Comparison of ENCODE assay signal across 8 cellular contexts in genomic region chr1:227734858-227735780, GRCh38. TPM values are rescaled to one million over a fixed set of nuclear protein-coding genes. Genes with fewer than 3 reads are reported as not detected.
DNase-seq lines count a peak whose midpoint lies in the region; ATAC-seq and TF ChIP-seq lines count a peak whose summit lies in the region.

Gene JMJD4, minus strand, starts transcription at chr1:227735302. Its CDS starts 29 bp downstream, at chr1:227735273.
Gene SNAP47, plus strand, starts transcription at chr1:227735435. Its CDS starts 12,302 bp downstream, at chr1:227747737.

- intact Hi-C loops in left ventricle myocardium superior (cut with micrococcal nuclease): no loop called here
- intact Hi-C loops in psoas muscle (cut with DNase I): loop anchor here in 1 of 2 donors (5.0 to 10.0 kb wide), 2 partner anchors 57 to 350 kb away; partner anchors contain the start of gene ARF1

- peak within 1 kb of the TSS; percentile 95 for H3K4me3 Mint-ChIP-seq in T-helper 17 cell

- peaks cover 3 to 28% of the 10 kb centered on the region in 2 donors for H3K36me3 ChIP-seq in psoas muscle (ENCODE audit: insufficient read depth in 1 of 2, low read depth in 1 of 2)
- H3K36me3 ChIP-seq in urinary bladder (ENCODE audit: insufficient read depth): no peaks in the 10 kb centered on the region

- no peak for TF ChIP-seq CTCF in psoas muscle (IDR thresholded peaks at IDR 0.05)

- H3K9me3 ChIP-seq in T-helper 17 cell (ENCODE audit: control insufficient read depth, low read length, poor library complexity, severe bottlenecking) (no peaks in the 10 kb centered on the region), psoas muscle (no peaks in the 10 kb centered on the region)

- peaks cover 2% of the 10 kb centered on the region for H3K36me3 Mint-ChIP-seq in T-helper 17 cell (ENCODE audit: low read depth)

- H3K4me3 ChIP-seq in psoas muscle (peak within 1 kb of the TSS; percentile 73), urinary bladder (ENCODE audit: low read depth, low read length) (peak within 1 kb of the TSS; percentile 88)

- 0 to 1% (median 0%) methylated on average over 65 to 104 of the region's 104 CpGs for WGBS in psoas muscle, 3 donors
- under 1% methylated on average over 104 of the region's 104 CpGs for WGBS in urinary bladder

- H3K27me3 ChIP-seq in psoas muscle (ENCODE audit: insufficient read depth in 3 of 3, low read length in 2 of 3): no peaks in the 10 kb centered on the region

- DNase-seq in NCI-H146 treated with DMSO at 0.1 percent for 48 hours (lab: John Stamatoyannopoulos, UW; ENCODE audit: unreplicated experiment) (peak; percentile 82), T-helper 17 cell (peak; percentile 89 to 96 (median 91)), amygdala (lab: John Stamatoyannopoulos, UW) (peak; percentile 42 to 94 (median 82)), left ventricle myocardium superior (peak; percentile 95), psoas muscle (peak; percentile 91 to 96)

- peaks cover 36% of the 10 kb centered on the region for H3K4me1 Mint-ChIP-seq in T-helper 17 cell

- peak within 1 kb of the TSS; percentile 88 for H3K27ac Mint-ChIP-seq in T-helper 17 cell

- H3K27ac ChIP-seq in psoas muscle (peak within 1 kb of the TSS; percentile 80), urinary bladder (ENCODE audit: low read depth) (peak within 1 kb of the TSS; percentile 88)

- ATAC-seq in GM18498 (IDR thresholded peaks at IDR 0.05; ENCODE audit: unreplicated experiment) (peak; percentile 95), HG02884 (IDR thresholded peaks at IDR 0.05; ENCODE audit: unreplicated experiment) (peak; percentile 91), T-helper 17 cell (peak; percentile 93), left ventricle myocardium superior (peak; percentile 91), psoas muscle (peak; percentile 92 to 95 (median 94))

- H3K4me1 ChIP-seq in psoas muscle: peaks cover 29% of the 10 kb centered on the region
- no peaks in the 10 kb centered on the region for H3K4me1 ChIP-seq in urinary bladder (ENCODE audit: insufficient read depth)

- H3K27me3 Mint-ChIP-seq in T-helper 17 cell: no peaks in the 10 kb centered on the region

RNA-seq across cellular contexts. Expression of gene JMJD4, which starts in this region (rescaled TPM):
- total RNA-seq in T-helper 17 cell (10 to 100 TPM in 1 of 2 donors, 1 to 10 TPM in 1; 6.8 to 11.2 TPM), left ventricle myocardium superior (8.0 TPM), psoas muscle (10 to 100 TPM in 3 of 4 donors, 1 to 10 TPM in 1; 9.0 to 16.2 (median 14.3) TPM), urinary bladder (18.5 TPM)
- polyA plus RNA-seq in psoas muscle (10 to 100 TPM; 12.4 to 20.5 (median 15.7) TPM), urinary bladder (17.4 TPM)

RNA-seq across cellular contexts. Expression of gene SNAP47, which starts in this region (rescaled TPM):
- total RNA-seq in T-helper 17 cell: 10 to 100 TPM; 20.4 to 23.6 TPM
- total RNA-seq in left ventricle myocardium superior: 36.4 TPM
- total RNA-seq in psoas muscle: 10 to 100 TPM; 19.6 to 40.5 (median 31.5) TPM
- 10 to 100 TPM; 17.9 to 26.6 (median 20.4) TPM for polyA plus RNA-seq in psoas muscle
- 37.0 TPM for total RNA-seq in urinary bladder
- polyA plus RNA-seq in urinary bladder: 33.8 TPM

Comparison
In these comparisons a context has a peak if more than half of its experiments do, and no peak if none do; other contexts are left out.
1. Peak in every context shown above with its lines: DNase-seq, ATAC-seq, H3K4me3 ChIP-seq and H3K27ac ChIP-seq.